Comparison of ENCODE assay signal across 8 cellular contexts in genomic region chr9:112379177-112380101, GRCh38. TPM values are rescaled to one million over a fixed set of nuclear protein-coding genes. Genes with fewer than 3 reads are reported as not detected.
DNase-seq lines count a peak whose midpoint lies in the region; ATAC-seq and TF ChIP-seq lines count a peak whose summit lies in the region.

No MANE protein-coding gene starts in this region.

- ATAC-seq in HG02870 (IDR thresholded peaks at IDR 0.05; ENCODE audit: unreplicated experiment) (peak; percentile 74), T-cell (replicated peaks in 1 of 4) (peak; percentile 94 to 95 (median 95))

- in situ Hi-C loops in GM13977 (cut with MboI; ENCODE audit: low pct_unique_long_range_greater_than_20kb, low sequenced_read_pairs, unreplicated experiment): no loop called here

- DNase-seq in GM13977 (ENCODE audit: low spot score): peak; percentile 96
- peak; percentile 96 for DNase-seq in NCI-H146 (lab: John Stamatoyannopoulos, UW)
- DNase-seq in T-cell: peak; percentile 90 to 99 (median 96)
- DNase-seq in amniotic stem cell (lab: John Stamatoyannopoulos, UW): peak; percentile 96
- DNase-seq in left ventricle myocardium inferior: peak; percentile 100
- peak; percentile 100 for DNase-seq in progenitor cell of endocrine pancreas (ENCODE audit: low spot score, unreplicated experiment)
- DNase-seq in ureter (ENCODE audit: low spot score): peak; percentile 99

- peaks cover 0 to 2% (median 0%) of the 10 kb centered on the region in 3 donors for H3K9me3 Mint-ChIP-seq in T-cell
- H3K9me3 Mint-ChIP-seq in progenitor cell of endocrine pancreas (ENCODE audit: low read depth): no peaks in the 10 kb centered on the region

- H3K36me3 Mint-ChIP-seq in T-cell (peaks cover 6% of the 10 kb centered on the region), progenitor cell of endocrine pancreas (ENCODE audit: insufficient read depth) (peaks cover 5% of the 10 kb centered on the region)

- TF ChIP-seq CTCF in GM13977 (IDR thresholded peaks at IDR 0.05; ENCODE audit: extremely low read depth, insufficient read depth, missing control alignments) (no peak), left ventricle myocardium inferior (IDR thresholded peaks at IDR 0.05; ENCODE audit: borderline replicate concordance) (no peak), progenitor cell of endocrine pancreas (IDR thresholded peaks at IDR 0.05; ENCODE audit: unreplicated experiment) (no peak)

- POLR2A ChIA-PET in T-cell (lab: Charles Lee): interaction anchor here (0.5 to 1.6 kb wide), 10 partner anchors 46 to 897 kb away, joined by 3 to 16 read pairs (median 6); partner anchors contain the start of genes INIP (in 1 of the 2) and ZNF483 (in 1 of the 2)

- H3K4me3 ChIP-seq in left ventricle myocardium inferior: peak overlapping the region; percentile 78

- peaks cover 72% of the 10 kb centered on the region for H3K4me1 ChIP-seq in left ventricle myocardium inferior

- no peaks in the 10 kb centered on the region for H3K36me3 ChIP-seq in left ventricle myocardium inferior

- peaks cover 40 to 60% (median 49%) of the 10 kb centered on the region in 3 donors for H3K4me1 Mint-ChIP-seq in T-cell
- peaks cover 30% of the 10 kb centered on the region for H3K4me1 Mint-ChIP-seq in progenitor cell of endocrine pancreas (ENCODE audit: low read depth)

- peak overlapping the region; percentile 97 to 98 for H3K27ac Mint-ChIP-seq in T-cell
- peak overlapping the region; percentile 98 for H3K27ac Mint-ChIP-seq in progenitor cell of endocrine pancreas

- H3K9me3 ChIP-seq in left ventricle myocardium inferior (replicated peaks): no peaks in the 10 kb centered on the region

- H3K4me3 Mint-ChIP-seq in T-cell (peak overlapping the region; percentile 99 to 100 (median 99)), progenitor cell of endocrine pancreas (ENCODE audit: low read depth) (peak overlapping the region; percentile 85)

- CTCF ChIA-PET in T-cell (lab: Charles Lee): interaction anchor here (0.6 to 2.1 kb wide), 15 partner anchors 9 to 1703 kb away, joined by 3 to 10 read pairs (median 4); partner anchors contain the start of genes INIP (in 1 of the 2) and PTBP3 (in 1 of the 2)

- H3K27me3 ChIP-seq in left ventricle myocardium inferior (ENCODE audit: low read depth): no peaks in the 10 kb centered on the region

- H3K27ac ChIP-seq in left ventricle myocardium inferior (replicated peaks): peak overlapping the region; percentile 97

- H3K27me3 Mint-ChIP-seq in T-cell (no peaks in the 10 kb centered on the region), progenitor cell of endocrine pancreas (no peaks in the 10 kb centered on the region)

- intact Hi-C loops in left ventricle myocardium inferior (cut with micrococcal nuclease): no loop called here

RNA-seq across cellular contexts. Expression of gene HSDL2, which starts 0.5 kb away (rescaled TPM):
- total RNA-seq in T-cell (10 to 100 TPM in 3 of 5 donors, 1 to 10 TPM in 2; 9.1 to 11.8 (median 10.8) TPM), left ventricle myocardium inferior (234 TPM), progenitor cell of endocrine pancreas (25.9 and 27.8 TPM in 2 replicates), ureter (61.4 TPM)

RNA-seq across cellular contexts. Expression of gene PTBP3, which starts 46.0 kb away (rescaled TPM):
- total RNA-seq in T-cell (100 to 1,000 TPM; 107 to 116 (median 109) TPM), left ventricle myocardium inferior (12.7 TPM), progenitor cell of endocrine pancreas (67.1 and 72.8 TPM in 2 replicates), ureter (136 TPM)

Comparison
In these comparisons a context has a peak if more than half of its experiments do, and no peak if none do; other contexts are left out.
1. Peak in every context shown above with its lines: DNase-seq, ATAC-seq, H3K4me3 ChIP-seq and H3K27ac ChIP-seq.